ENCODE assay signal across 1 cellular context in the genomic region with DNA sequence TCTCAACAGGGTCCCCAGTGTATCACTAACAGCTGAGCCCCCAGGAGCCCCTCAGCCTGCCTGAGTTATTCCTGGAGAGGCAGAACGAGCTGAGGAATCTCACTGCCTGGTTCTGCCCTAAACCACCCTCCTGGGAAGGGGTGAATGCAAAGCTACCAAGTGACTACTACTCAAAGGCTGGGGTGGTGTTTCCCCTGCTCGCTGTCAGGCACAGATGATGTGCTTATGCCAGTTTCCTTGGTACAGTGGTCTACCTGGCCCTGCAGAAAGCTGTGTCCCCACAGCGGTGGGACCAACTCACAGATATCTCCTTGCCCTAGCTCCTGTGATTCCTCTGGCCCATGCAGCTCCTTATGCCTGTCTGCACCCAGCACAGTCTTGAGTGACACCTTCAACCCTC.
TF ChIP-seq lines count a peak whose summit lies in the region.

No MANE protein-coding gene starts in this region.

TF ChIP-seq in GM12878, 131 proteins besides CTCF, POLR2A, EP300 and RAD21:
- TF ChIP-seq, protein P1, sequence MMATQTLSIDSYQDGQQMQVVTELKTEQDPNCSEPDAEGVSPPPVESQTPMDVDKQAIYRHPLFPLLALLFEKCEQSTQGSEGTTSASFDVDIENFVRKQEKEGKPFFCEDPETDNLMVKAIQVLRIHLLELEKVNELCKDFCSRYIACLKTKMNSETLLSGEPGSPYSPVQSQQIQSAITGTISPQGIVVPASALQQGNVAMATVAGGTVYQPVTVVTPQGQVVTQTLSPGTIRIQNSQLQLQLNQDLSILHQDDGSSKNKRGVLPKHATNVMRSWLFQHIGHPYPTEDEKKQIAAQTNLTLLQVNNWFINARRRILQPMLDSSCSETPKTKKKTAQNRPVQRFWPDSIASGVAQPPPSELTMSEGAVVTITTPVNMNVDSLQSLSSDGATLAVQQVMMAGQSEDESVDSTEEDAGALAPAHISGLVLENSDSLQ (IDR thresholded peaks at IDR 0.05), result peak; percentile 48; the same call in 1 of the 2 replicates
- no peak for TF ChIP-seq GATAD2B (conservative IDR thresholded peaks at IDR 0.05; ENCODE audit: low read depth)
